ENCODE assay signal across 26 cellular contexts in the genomic region with DNA sequence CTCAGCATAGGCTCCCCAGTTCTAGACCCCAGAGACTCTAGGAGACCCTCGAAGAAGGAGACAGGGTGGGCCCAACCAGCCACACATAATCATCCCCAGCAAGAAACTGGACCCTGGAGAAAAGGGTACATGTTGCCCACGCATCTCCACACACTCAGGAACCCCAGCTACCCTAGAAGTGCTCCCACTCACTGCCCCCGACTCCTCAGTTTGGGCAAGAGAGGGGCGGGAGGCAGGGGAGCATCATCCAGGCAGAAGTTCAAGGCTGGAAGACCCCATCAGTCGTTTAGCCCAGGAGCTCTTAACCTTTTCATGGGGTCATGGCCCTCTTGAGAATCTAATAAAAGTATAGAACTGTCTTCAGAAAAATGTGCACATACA. TPM values are rescaled to one million over a fixed set of nuclear protein-coding genes. Genes with fewer than 3 reads are reported as not detected.
DNase-seq lines count a peak whose midpoint lies in the region; ATAC-seq and TF ChIP-seq lines count a peak whose summit lies in the region.
"Had no signal": no experiment of that assay in that cellular context is flagged by ENCODE, and none has a peak within 500 bp of the region (broad histone marks: within the 10 kb centered on the region; RNA-seq: fewer than 3 reads in every experiment).

No MANE protein-coding gene starts in this region.

- H3K9me3 Mint-ChIP-seq in mesothelial cell of epicardium (no peaks in the 10 kb centered on the region), chondrocyte (ENCODE audit: low read depth) (no peaks in the 10 kb centered on the region)
- H3K9me3 Mint-ChIP-seq: activated B cell treated with CpG ODN at 0.5 μM for 24 hours; activated T-helper 2 cell treated with anti-CD3 and anti-CD28 coated beads, Interferon-gamma antibody, Interleukin-2, Interleukin-4, amounts not matched to agents 10 μg/mL and 5 μg/mL and 100 μg/mL, durations not matched to agents 14 hours and 24 hours and 36 hours; HFFc6 had no signal

- peaks cover 30% of the 10 kb centered on the region for H3K4me1 Mint-ChIP-seq in mesothelial cell of epicardium
- H3K4me1 Mint-ChIP-seq in chondrocyte (ENCODE audit: low read depth) = peaks cover 6% of the 10 kb centered on the region
- H3K4me1 Mint-ChIP-seq: activated B cell treated with CpG ODN at 0.5 μM for 24 hours had no signal

- DNase-seq in left ventricle myocardium inferior (no peak), right atrium auricular region (ENCODE audit: low spot score) (no peak), mesothelial cell of epicardium (ENCODE audit: low spot score in 2 of 2, unreplicated experiment in 2 of 2) (no peak), upper lobe of left lung (no peak), GOT3 (lab: John Stamatoyannopoulos, UW) (no peak), chondrocyte (ENCODE audit: low spot score) (no peak)
- DNase-seq: activated B cell treated with CpG ODN at 0.5 μM for 24 hours; activated CD4-positive, alpha-beta T cell treated with anti-CD3 and anti-CD28 coated beads, Interleukin-2, amount 50 U/mL, for 48 hours; activated CD8-positive, alpha-beta memory T cell treated with anti-CD3 and anti-CD28 coated beads, Interleukin-2, amount 50 U/mL, for 4 hours; effector CD4-positive, alpha-beta T cell; erythroblast; foreskin fibroblast; HFFc6; hippocampal formation; NCI-H1417 treated with DMSO at 0.1 percent for 48 hours; NCI-H2107; NCI-H446; occipital lobe; stimulated activated CD4-positive, alpha-beta T cell treated with anti-CD3 and anti-CD28 coated beads, Interleukin-1b, Interleukin-23, amount 100 ng/mL, for 48 hours; substantia nigra; uterus had no signal

- H3K27ac ChIP-seq in left ventricle myocardium inferior (replicated peaks) (peak overlapping the region; percentile 83), right atrium auricular region (no peak overlapping the region), VCaP (peak overlapping the region; percentile 91), upper lobe of left lung (peak overlapping the region in 3 of 4 donors; percentile 94 to 97 (median 94))

- H3K27ac Mint-ChIP-seq in mesothelial cell of epicardium (peak overlapping the region; percentile 16), chondrocyte (ENCODE audit: unreplicated experiment) (no peak overlapping the region)
- H3K27ac Mint-ChIP-seq: activated B cell treated with CpG ODN at 0.5 μM for 24 hours; activated T-helper 2 cell treated with anti-CD3 and anti-CD28 coated beads, Interferon-gamma antibody, Interleukin-2, Interleukin-4, amounts not matched to agents 10 μg/mL and 5 μg/mL and 100 μg/mL, durations not matched to agents 14 hours and 24 hours and 36 hours; HFFc6 had no signal

- H3K36me3 Mint-ChIP-seq in mesothelial cell of epicardium (no peaks in the 10 kb centered on the region), chondrocyte (ENCODE audit: low read depth) (no peaks in the 10 kb centered on the region)

- no peak for TF ChIP-seq EP300 in upper lobe of left lung (IDR thresholded peaks at IDR 0.05)

- no peaks in the 10 kb centered on the region for H3K9me3 ChIP-seq in left ventricle myocardium inferior (replicated peaks)
- H3K9me3 ChIP-seq in right atrium auricular region = no peaks in the 10 kb centered on the region
- no peaks in the 10 kb centered on the region for H3K9me3 ChIP-seq in upper lobe of left lung
- H3K9me3 ChIP-seq: left lung, mucosa of descending colon, uterus had no signal

- intact Hi-C loops in left ventricle myocardium inferior (cut with micrococcal nuclease) = no loop called here

- H3K36me3 ChIP-seq in left ventricle myocardium inferior (no peaks in the 10 kb centered on the region), right atrium auricular region (no peaks in the 10 kb centered on the region), upper lobe of left lung (no peaks in the 10 kb centered on the region)
- H3K36me3 ChIP-seq: uterus had no signal

- H3K27me3 ChIP-seq in left ventricle myocardium inferior (ENCODE audit: low read depth) (no peaks in the 10 kb centered on the region), right atrium auricular region (no peaks in the 10 kb centered on the region), upper lobe of left lung (no peaks in the 10 kb centered on the region)
- H3K27me3 ChIP-seq: left lung, uterus had no signal

- H3K27me3 Mint-ChIP-seq in mesothelial cell of epicardium (ENCODE audit: low read depth) (no peaks in the 10 kb centered on the region), chondrocyte (ENCODE audit: low read depth) (no peaks in the 10 kb centered on the region)

- H3K4me3 Mint-ChIP-seq in mesothelial cell of epicardium (peak overlapping the region; percentile 24), chondrocyte (ENCODE audit: unreplicated experiment) (no peak overlapping the region)
- H3K4me3 Mint-ChIP-seq: HFFc6 had no signal

- TF ChIP-seq CTCF in left ventricle myocardium inferior (IDR thresholded peaks at IDR 0.05; ENCODE audit: borderline replicate concordance) (no peak), right atrium auricular region (IDR thresholded peaks at IDR 0.05) (no peak), VCaP (conservative IDR thresholded peaks at IDR 0.05) (no peak), mesothelial cell of epicardium (IDR thresholded peaks at IDR 0.05; ENCODE audit: unreplicated experiment) (no peak), upper lobe of left lung (IDR thresholded peaks at IDR 0.05) (no peak), chondrocyte (IDR thresholded peaks at IDR 0.05) (no peak)

- H3K4me3 ChIP-seq in left ventricle myocardium inferior (peak overlapping the region; percentile 81), right atrium auricular region (no peak overlapping the region), upper lobe of left lung (no peak overlapping the region)
- H3K4me3 ChIP-seq: mucosa of descending colon, uterus had no signal

- ATAC-seq in upper lobe of left lung (ENCODE audit: low FRiP score in 2 of 2) (no peak), HG03196 (IDR thresholded peaks at IDR 0.05; ENCODE audit: unreplicated experiment) (no peak)
- ATAC-seq: left lung had no signal

- H3K4me1 ChIP-seq in left ventricle myocardium inferior = peaks cover 51% of the 10 kb centered on the region
- peaks cover 0 to 51% of the 10 kb centered on the region in 2 donors for H3K4me1 ChIP-seq in right atrium auricular region
- peaks cover 36 to 59% (median 45%) of the 10 kb centered on the region in 4 donors for H3K4me1 ChIP-seq in upper lobe of left lung
- H3K4me1 ChIP-seq: uterus had no signal

- WGBS in upper lobe of left lung, 2 donors = 58 to 67% methylated on average over 5 of the region's 5 CpGs

- TF ChIP-seq POLR2A in upper lobe of left lung (IDR thresholded peaks at IDR 0.05) = no peak

RNA-seq across cellular contexts. Expression of a gene that starts 1.8 kb away (rescaled TPM):
- total RNA-seq in left ventricle myocardium inferior (5.2 TPM), right atrium auricular region (10 to 100 TPM in 1 of 2 donors, 1 to 10 TPM in 1; 3.2 to 11.0 TPM), mesothelial cell of epicardium (35.3 to 38.9 TPM (median 38.0 TPM) in 3 replicates), upper lobe of left lung (10 to 100 TPM in 5 of 6 donors, 1 to 10 TPM in 1; 8.2 to 41.2 (median 17.4) TPM), chondrocyte (2.3 to 3.5 TPM (median 3.1 TPM) in 3 replicates)
- total RNA-seq: activated T-helper 2 cell treated with anti-CD3 and anti-CD28 coated beads, Interferon-gamma antibody, Interleukin-2, Interleukin-4, amounts not matched to agents 10 μg/mL and 5 μg/mL and 100 μg/mL, durations not matched to agents 14 hours and 24 hours and 36 hours had no signal

Comparison
In these comparisons a context has a peak if more than half of its experiments do, and no peak if none do; other contexts are left out.
1. H3K27ac ChIP-seq: peak in left ventricle myocardium inferior (single experiment), VCaP (single experiment) and upper lobe of left lung (3 of 4); none in right atrium auricular region (0 of 2).